ENCODE assay signal across 21 cellular contexts in genomic region chr15:72042865-72043264, GRCh38.
DNase-seq lines count a peak whose midpoint lies in the region; ATAC-seq and TF ChIP-seq lines count a peak whose summit lies in the region.
"Had no signal": no experiment of that assay in that cellular context is flagged by ENCODE, and none has a peak within 500 bp of the region (broad histone marks: within the 10 kb centered on the region; RNA-seq: fewer than 3 reads in every experiment).

No MANE protein-coding gene starts in this region.

- H3K79me2 ChIP-seq in HCT116 (ENCODE audit: insufficient read depth, low read length), result no peaks in the 10 kb centered on the region
- H3K79me2 ChIP-seq in OCI-LY1 (ENCODE audit: insufficient read depth, low read length), result 0 out of 2 replicates have a peak, but pooled peaks cover 12% of the 10 kb centered on the region
- no peaks in the 10 kb centered on the region for H3K79me2 ChIP-seq in PC-9 (ENCODE audit: low read depth)

- RAD21 ChIA-PET in HCT116 (lab: Charles Lee; ENCODE audit: low non-redundant PET in 1 of 2, low total read pairs in 2 of 2, uncharacterized antibody in 2 of 2, unreplicated experiment in 2 of 2), result no interaction called here

- intact Hi-C loops in HCT116 (cut with micrococcal nuclease) (no loop called here), PC-9 (cut with micrococcal nuclease; ENCODE audit: unreplicated experiment) (no loop called here)

- H2AFZ ChIP-seq in HCT116 (ENCODE audit: low read depth, low read length, poor library complexity, severe bottlenecking) (no peak overlapping the region), OCI-LY1 (ENCODE audit: low read length) (no peak overlapping the region), PC-9 (no peak overlapping the region)

- no peaks in the 10 kb centered on the region for H4K20me1 ChIP-seq in HCT116 (ENCODE audit: insufficient read depth)
- H4K20me1 ChIP-seq in OCI-LY1 (ENCODE audit: insufficient read depth, low read length), result no peaks in the 10 kb centered on the region
- no peaks in the 10 kb centered on the region for H4K20me1 ChIP-seq in PC-9 (ENCODE audit: insufficient read depth)

- no TSS peak for BruUV-seq in HCT116 (replicated peaks; lab: Mats Ljungman, UMichigan)
- no TSS peak for BruUV-seq in PC-9 (replicated peaks; lab: Mats Ljungman, UMichigan)

- H3K9me3 ChIP-seq in HCT116 (ENCODE audit: control insufficient read depth in 1 of 2, insufficient read depth in 1 of 2, low read depth in 1 of 2, low read length in 2 of 2) (no peaks in the 10 kb centered on the region), OCI-LY1 (ENCODE audit: low read length) (no peaks in the 10 kb centered on the region), PC-9 (ENCODE audit: insufficient read depth, low read depth) (no peaks in the 10 kb centered on the region)
- H3K9me3 ChIP-seq: SJCRH30 had no signal

- H3K9me2 ChIP-seq in HCT116 (ENCODE audit: insufficient read depth) (no peaks in the 10 kb centered on the region), OCI-LY1 (ENCODE audit: low read depth, low read length) (no peaks in the 10 kb centered on the region), PC-9 (ENCODE audit: insufficient read depth) (no peaks in the 10 kb centered on the region)

- no peak overlapping the region for H3K4me3 ChIP-seq in HCT116 (replicated peaks in 1 of 2; ENCODE audit: low read depth in 1 of 2, low read length in 2 of 2)
- no peak overlapping the region for H3K4me3 ChIP-seq in OCI-LY1 (ENCODE audit: low read depth, low read length, poor library complexity, severe bottlenecking)
- no peak overlapping the region for H3K4me3 ChIP-seq in PC-9
- H3K4me3 ChIP-seq: K562, SJCRH30 had no signal

- H3K9ac ChIP-seq in HCT116 (ENCODE audit: low read length) (no peak overlapping the region), OCI-LY1 (ENCODE audit: low read length) (no peak overlapping the region)

- ATAC-seq in HCT116, result no peak
- ATAC-seq: K562, Panc1 had no signal

- no peaks in the 10 kb centered on the region for H3F3A ChIP-seq in OCI-LY1 (ENCODE audit: insufficient read depth, low read length)
- H3F3A ChIP-seq in PC-9 (ENCODE audit: insufficient read depth, low read depth), result no peaks in the 10 kb centered on the region

- POLR2A ChIA-PET in HCT116 (lab: Charles Lee), result no interaction called here
- POLR2A ChIA-PET in PC-9 (lab: Charles Lee; ENCODE audit: unreplicated experiment), result interaction anchor here (0.6 kb wide), 1 partner anchor 189 kb away, joined by 4 read pairs; no protein-coding TSS in a partner anchor

- H3K4me1 ChIP-seq in HCT116 (ENCODE audit: control insufficient read depth in 1 of 2, insufficient read depth in 2 of 2, low read length in 2 of 2) (no peaks in the 10 kb centered on the region), OCI-LY1 (ENCODE audit: insufficient read depth, low read length, severe bottlenecking) (no peaks in the 10 kb centered on the region), PC-9 (replicated peaks; ENCODE audit: insufficient read depth) (no peaks in the 10 kb centered on the region)
- H3K4me1 ChIP-seq: SJCRH30 had no signal

- no peak overlapping the region for H3K4me2 ChIP-seq in HCT116 (ENCODE audit: low read length)
- H3K4me2 ChIP-seq in OCI-LY1 (ENCODE audit: low read length), result no peak overlapping the region
- H3K4me2 ChIP-seq in PC-9, result no peak overlapping the region

- CTCF ChIA-PET in HCT116 (lab: Charles Lee) (interaction anchor here (1.0 kb wide), 1 partner anchor 32 kb away, joined by 3 read pairs; no protein-coding TSS in a partner anchor), PC-9 (lab: Charles Lee) (interaction anchor here (0.7 kb wide), 1 partner anchor 113 kb away, joined by 4 read pairs; no protein-coding TSS in a partner anchor)

- DNase-seq in DMS53 (lab: John Stamatoyannopoulos, UW) (peak; percentile 3), DMS53 treated with DMSO at 0.1 percent for 48 hours (lab: John Stamatoyannopoulos, UW; ENCODE audit: unreplicated experiment) (no peak), HCT116 (ENCODE audit: low read depth, low spot score) (no peak), epithelial cell of prostate (ENCODE audit: low read depth, low spot score) (no peak), PC-9 (no peak), mucosa of gallbladder (ENCODE audit: low spot score) (no peak)
- DNase-seq in stimulated activated CD8-positive, alpha-beta memory T cell treated with anti-CD3 and anti-CD28 coated beads, Interleukin-4, amount 100 ng/mL, for 48 hours, result no peak
- DNase-seq: Calu3; CD8-positive, alpha-beta memory T cell; DMS153; GF-D8; NCI-H1417; NCI-H1694 treated with DMSO at 0.1 percent for 48 hours; NCI-H446; NCI-H526; SJCRH30 had no signal

- H3K27me3 ChIP-seq in HCT116 (ENCODE audit: insufficient read depth, low read length) (no peaks in the 10 kb centered on the region), OCI-LY1 (ENCODE audit: insufficient read depth, low read length) (no peaks in the 10 kb centered on the region), PC-9 (ENCODE audit: insufficient read depth, low read depth) (no peaks in the 10 kb centered on the region)
- H3K27me3 ChIP-seq: SJCRH30 had no signal

- TF ChIP-seq POLR2A in HCT116 (IDR thresholded peaks at IDR 0.05; ENCODE audit: borderline replicate concordance, extremely low read depth, insufficient read depth, insufficient read length), result no peak

- 0 out of 2 replicates have a peak, but pooled peaks have one; percentile 6 for TF ChIP-seq RAD21 in HCT116 (IDR thresholded peaks at IDR 0.05; ENCODE audit: low read depth)

- TF ChIP-seq CTCF in HCT116 (IDR thresholded peaks at IDR 0.05 in 2 of 3, conservative IDR thresholded peaks at IDR 0.05 in 1 of 3; ENCODE audit: borderline replicate concordance in 1 of 3, insufficient read depth in 1 of 3, low read depth in 2 of 3, low read length in 2 of 3), result no peak
- TF ChIP-seq CTCF in OCI-LY1 (IDR thresholded peaks at IDR 0.05; ENCODE audit: low read length), result peak; percentile 46; the same call in 1 of the 2 replicates
- no peak for TF ChIP-seq CTCF in PC-9 (conservative IDR thresholded peaks at IDR 0.05)

- H3K36me3 ChIP-seq in HCT116 (ENCODE audit: control insufficient read depth in 1 of 2, insufficient read depth in 2 of 2, low read length in 2 of 2) (no peaks in the 10 kb centered on the region), OCI-LY1 (ENCODE audit: insufficient read depth, low read length) (peaks cover 28% of the 10 kb centered on the region; the same call in 1 of the 2 replicates), PC-9 (ENCODE audit: low read depth) (no peaks in the 10 kb centered on the region)

- H3K27ac ChIP-seq in HCT116 (ENCODE audit: low read depth, low read length) (no peak overlapping the region), OCI-LY1 (ENCODE audit: low read depth, low read length, poor library complexity, severe bottlenecking) (no peak overlapping the region), epithelial cell of prostate (peak overlapping the region; percentile 38), PC-9 (no peak overlapping the region)
- H3K27ac ChIP-seq: 22Rv1, C4-2B, SJCRH30 had no signal

TF ChIP-seq in HCT116, 20 proteins besides CTCF, POLR2A, EP300 and RAD21:
- TF ChIP-seq SIN3A (IDR thresholded peaks at IDR 0.05; ENCODE audit: low read depth), result no peak
